ENCODE assay signal across 19 cellular contexts in genomic region chr17:77727216-77727615, GRCh38.
A peak's percentile ranks its signal among the peaks of the same experiment; 100 is the strongest.
DNase-seq lines count a peak whose midpoint lies in the region; ATAC-seq and TF ChIP-seq lines count a peak whose summit lies in the region.
"Had no signal": no experiment of that assay in that cellular context is flagged by ENCODE, and none has a peak within 500 bp of the region (broad histone marks: within the 10 kb centered on the region; RNA-seq: fewer than 3 reads in every experiment).

No MANE protein-coding gene starts in this region.

- H3K27me3 ChIP-seq in breast epithelium = no peaks in the 10 kb centered on the region
- peaks cover 1% of the 10 kb centered on the region for H3K27me3 ChIP-seq in mammary epithelial cell (ENCODE audit: insufficient read depth, low read length)
- H3K27me3 ChIP-seq in thyroid gland = no peaks in the 10 kb centered on the region
- H3K27me3 ChIP-seq: ascending aorta had no signal

- dilution Hi-C loops in mammary epithelial cell (cut with HindIII; ENCODE audit: low sequenced_read_pairs) = no loop called here

- ATAC-seq in stimulated activated naive CD8-positive, alpha-beta T cell treated with anti-CD3 and anti-CD28 coated beads, Interleukin-15, Interleukin-2, amounts not matched to agents 100 U/mL and 50 U/mL, for 24 hours = no peak

- H3K27ac Mint-ChIP-seq in chondrocyte (ENCODE audit: unreplicated experiment) = peak overlapping the region; percentile 97
- H3K27ac Mint-ChIP-seq: activated CD4-positive, alpha-beta memory T cell treated with anti-CD3 and anti-CD28 coated beads for 36 hours; dendritic cell treated with granulocyte-macrophage colony-stimulating factor and Interleukin-4, amounts not matched to agents 40 ng/mL and 50 ng/mL, for 4 days; progenitor cell of endocrine pancreas had no signal

- H3K4me1 Mint-ChIP-seq in chondrocyte (ENCODE audit: low read depth) = peaks cover 28% of the 10 kb centered on the region

- CTCF ChIA-PET in mammary epithelial cell (lab: Charles Lee; ENCODE audit: low non-redundant PET) = no interaction called here

- H3K36me3 ChIP-seq in breast epithelium (no peaks in the 10 kb centered on the region), mammary epithelial cell (ENCODE audit: insufficient read depth, low read length) (no peaks in the 10 kb centered on the region), thyroid gland (no peaks in the 10 kb centered on the region)
- H3K36me3 ChIP-seq: ascending aorta had no signal

- no peaks in the 10 kb centered on the region for H3K79me2 ChIP-seq in mammary epithelial cell (ENCODE audit: insufficient read depth, low read length)

- H3K4me2 ChIP-seq in mammary epithelial cell (ENCODE audit: insufficient read depth, low read depth, low read length) = no peak overlapping the region
- H3K4me2 ChIP-seq: SK-N-SH had no signal

- no peaks in the 10 kb centered on the region for H4K20me1 ChIP-seq in mammary epithelial cell (ENCODE audit: insufficient read depth, low read length)

- in situ Hi-C loops in mammary epithelial cell (cut with MboI; ENCODE audit: low sequenced_read_pairs in 2 of 2) = no loop called here

- H3K9me3 ChIP-seq in breast epithelium = no peaks in the 10 kb centered on the region
- H3K9me3 ChIP-seq in mammary epithelial cell (replicated peaks; ENCODE audit: insufficient read depth, low read length) = no peaks in the 10 kb centered on the region
- no peaks in the 10 kb centered on the region for H3K9me3 ChIP-seq in thyroid gland
- H3K9me3 ChIP-seq: ascending aorta, SK-N-SH had no signal

- TF ChIP-seq CTCF in breast epithelium (IDR thresholded peaks at IDR 0.05) (no peak), mammary epithelial cell (conservative IDR thresholded peaks at IDR 0.05 in 1 of 2, IDR thresholded peaks at IDR 0.05 in 1 of 2; ENCODE audit: extremely low read depth in 1 of 2, insufficient read depth in 1 of 2, low read depth in 1 of 2, low read length in 2 of 2) (no peak), chondrocyte (IDR thresholded peaks at IDR 0.05) (no peak), thyroid gland (IDR thresholded peaks at IDR 0.05) (no peak)

- H3K4me3 Mint-ChIP-seq in chondrocyte (ENCODE audit: unreplicated experiment) = no peak overlapping the region
- H3K4me3 Mint-ChIP-seq: activated CD4-positive, alpha-beta memory T cell treated with anti-CD3 and anti-CD28 coated beads for 36 hours; CD8-positive, alpha-beta memory T cell; dendritic cell treated with granulocyte-macrophage colony-stimulating factor and Interleukin-4, amounts not matched to agents 40 ng/mL and 50 ng/mL, for 4 days had no signal

- intact Hi-C loops in breast epithelium (cut with DNase I; ENCODE audit: low total_unique reads) = no loop called here
- intact Hi-C loops in mammary epithelial cell (cut with micrococcal nuclease) = no loop called here
- intact Hi-C loops in thyroid gland (cut with DNase I) = no loop called here
- intact Hi-C loops in posterior vena cava (cut with DNase I) = no loop called here

- H3K27ac ChIP-seq in breast epithelium = peak overlapping the region; percentile 57 to 88
- no peak overlapping the region for H3K27ac ChIP-seq in mammary epithelial cell (ENCODE audit: insufficient read depth, low read depth, low read length)
- H3K27ac ChIP-seq in thyroid gland = peak overlapping the region in 2 of 3 donors; percentile 36 to 43

- peaks cover 7% of the 10 kb centered on the region for H3K27me3 Mint-ChIP-seq in chondrocyte (ENCODE audit: low read depth)
- H3K27me3 Mint-ChIP-seq: activated CD4-positive, alpha-beta memory T cell treated with anti-CD3 and anti-CD28 coated beads for 36 hours had no signal

- H3K9ac ChIP-seq in mammary epithelial cell (ENCODE audit: insufficient read depth, low read length) = no peak overlapping the region
- H3K9ac ChIP-seq: SK-N-SH had no signal

- 94% methylated on average over 5 of the region's 9 CpGs for WGBS in mammary epithelial cell (ENCODE audit: low coverage, missing lambda C conversion rate)
- WGBS in thyroid gland, 2 donors = 76 to 83% methylated on average over 9 of the region's 9 CpGs

- H2AFZ ChIP-seq in mammary epithelial cell (ENCODE audit: low read depth, low read length) = no peak overlapping the region

- H3K4me3 ChIP-seq in breast epithelium = no peak overlapping the region
- H3K4me3 ChIP-seq in mammary epithelial cell (replicated peaks in 1 of 3; ENCODE audit: insufficient read depth in 1 of 3, low read depth in 2 of 3, low read length in 3 of 3) = no peak overlapping the region
- no peak overlapping the region for H3K4me3 ChIP-seq in thyroid gland (replicated peaks in 1 of 3)
- H3K4me3 ChIP-seq: ascending aorta had no signal

- BruUV-seq in mammary epithelial cell (replicated peaks; lab: Mats Ljungman, UMichigan) = no TSS peak

- TF ChIP-seq POLR2A in breast epithelium (IDR thresholded peaks at IDR 0.05) = no peak
- no peak for TF ChIP-seq POLR2A in thyroid gland (IDR thresholded peaks at IDR 0.05)

- H3K36me3 Mint-ChIP-seq in chondrocyte (ENCODE audit: low read depth) = peaks cover 4% of the 10 kb centered on the region
- H3K36me3 Mint-ChIP-seq: activated CD4-positive, alpha-beta memory T cell treated with anti-CD3 and anti-CD28 coated beads for 36 hours had no signal

- peaks cover 0 to 4% of the 10 kb centered on the region in 2 donors for H3K4me1 ChIP-seq in breast epithelium
- H3K4me1 ChIP-seq in mammary epithelial cell (ENCODE audit: insufficient read depth, low read length) = no peaks in the 10 kb centered on the region
- peaks cover 13 to 19% of the 10 kb centered on the region in 2 donors for H3K4me1 ChIP-seq in thyroid gland

- no peak for DNase-seq in breast epithelium (ENCODE audit: low spot score in 2 of 2)
- DNase-seq in mammary epithelial cell = no peak
- DNase-seq in chondrocyte (ENCODE audit: low spot score) = no peak
- peak; percentile 51 for DNase-seq in mesenteric fat pad (ENCODE audit: low spot score)
- DNase-seq in thyroid gland = no peak
- DNase-seq in posterior vena cava (ENCODE audit: low spot score) = no peak
- no peak for DNase-seq in NCI-H1092 treated with DMSO at 0.1 percent for 48 hours (lab: John Stamatoyannopoulos, UW)
- no peak for DNase-seq in stimulated activated naive CD8-positive, alpha-beta T cell treated with anti-CD3 and anti-CD28 coated beads, Interleukin-15, Interleukin-2, amounts not matched to agents 100 U/mL and 50 U/mL, for 24 hours
- DNase-seq: activated CD4-positive, alpha-beta memory T cell treated with anti-CD3 and anti-CD28 coated beads for 36 hours; CD8-positive, alpha-beta memory T cell; left colon; MM.1S; NCI-H2081; NCI-H524 treated with DMSO at 0.1 percent for 48 hours; OCI-M1 had no signal

- H3K9me3 Mint-ChIP-seq in chondrocyte (ENCODE audit: low read depth) = peaks cover 11% of the 10 kb centered on the region
